11 cellular contexts compared by ENCODE assay signal in the genomic region with DNA sequence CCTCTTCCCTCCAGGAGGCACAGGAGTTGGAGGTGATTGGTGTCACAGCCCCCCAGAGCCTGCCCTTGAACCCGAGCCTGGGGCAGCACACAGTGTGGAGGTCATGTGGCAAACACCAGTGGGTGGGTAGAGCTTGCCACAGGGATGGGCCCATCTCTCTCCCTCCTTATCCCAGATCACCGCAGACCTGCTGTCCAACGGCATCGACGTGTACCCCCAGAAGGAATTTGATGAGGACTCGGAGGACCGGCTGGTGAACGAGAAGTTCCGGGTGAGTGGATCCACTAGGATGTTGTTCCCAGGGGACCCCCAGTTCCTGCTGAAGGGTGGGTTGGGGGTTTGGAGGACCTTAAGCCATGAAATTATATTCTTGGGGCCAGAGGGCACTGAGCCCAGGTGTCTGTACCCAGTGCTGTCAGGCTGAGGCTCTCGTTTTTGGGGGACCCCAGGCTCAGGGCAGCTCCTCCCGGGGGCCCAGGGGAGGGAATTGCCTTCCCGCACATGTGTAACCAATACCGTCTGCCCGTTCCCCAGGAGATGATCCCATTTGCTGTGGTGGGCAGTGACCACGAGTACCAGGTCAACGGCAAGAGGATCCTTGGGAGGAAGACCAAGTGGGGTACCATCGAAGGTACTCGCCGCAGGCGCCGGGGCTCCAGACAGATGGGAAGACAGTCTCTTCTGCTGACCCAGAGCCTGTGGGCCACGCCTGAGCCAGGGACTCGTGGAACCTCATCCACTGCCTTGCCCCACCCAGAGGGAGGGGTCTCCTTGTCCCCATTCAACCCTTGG.
A peak's percentile ranks its signal among the peaks of the same experiment; 100 is the strongest.
DNase-seq lines count a peak whose midpoint lies in the region; ATAC-seq and TF ChIP-seq lines count a peak whose summit lies in the region.
"Had no signal": no experiment of that assay in that cellular context is flagged by ENCODE, and none has a peak within 500 bp of the region (broad histone marks: within the 10 kb centered on the region; RNA-seq: fewer than 3 reads in every experiment).

No MANE protein-coding gene starts in this region.

- H3K9me3 ChIP-seq in naive thymus-derived CD4-positive, alpha-beta T cell (ENCODE audit: control insufficient read depth in 2 of 3, low read length in 3 of 3), result no peaks in the 10 kb centered on the region
- H3K9me3 ChIP-seq in SJCRH30 (replicated peaks), result no peaks in the 10 kb centered on the region
- H3K9me3 ChIP-seq: thoracic aorta had no signal

- no peak for DNase-seq in CD14-positive monocyte (ENCODE audit: low spot score)
- peak; percentile 12 for DNase-seq in GM06990 (ENCODE audit: extremely low read depth, insufficient read length)
- peak in 1 of 2 donors; percentile 52 for DNase-seq in activated naive CD4-positive, alpha-beta T cell treated with anti-CD3 and anti-CD28 coated beads, Interleukin-2, amount 50 U/mL, for 72 hours (ENCODE audit: low spot score in 2 of 2)
- DNase-seq in naive thymus-derived CD4-positive, alpha-beta T cell, result no peak
- no peak for DNase-seq in SJCRH30
- no peak for DNase-seq in foreskin keratinocyte
- DNase-seq: cortex of kidney, NCI-H187 treated with DMSO at 0.1 percent for 48 hours had no signal

- TF ChIP-seq CTCF in CD14-positive monocyte (IDR thresholded peaks at IDR 0.05), result no peak
- TF ChIP-seq CTCF in GM06990 (IDR thresholded peaks at IDR 0.05; ENCODE audit: insufficient read depth, low read length, poor library complexity, severe bottlenecking), result no peak
- TF ChIP-seq CTCF in foreskin keratinocyte (conservative IDR thresholded peaks at IDR 0.05), result no peak

- peaks cover 66% of the 10 kb centered on the region for H3K36me3 ChIP-seq in GM06990 (ENCODE audit: control insufficient read depth, insufficient read depth, low read length)
- H3K36me3 ChIP-seq in naive thymus-derived CD4-positive, alpha-beta T cell (ENCODE audit: control insufficient read depth in 2 of 3, insufficient read depth in 3 of 3, low read length in 3 of 3), result peaks cover 14 to 93% (median 43%) of the 10 kb centered on the region in 3 experiments
- H3K36me3 ChIP-seq in SJCRH30, result peaks cover 79% of the 10 kb centered on the region

- peaks cover 33% of the 10 kb centered on the region for H3K4me1 Mint-ChIP-seq in CD14-positive monocyte
- H3K4me1 Mint-ChIP-seq in naive thymus-derived CD4-positive, alpha-beta T cell, result peaks cover 5 to 31% (median 20%) of the 10 kb centered on the region in 7 donors

- no peak overlapping the region for H3K4me3 Mint-ChIP-seq in CD14-positive monocyte
- H3K4me3 Mint-ChIP-seq in naive thymus-derived CD4-positive, alpha-beta T cell, result peak overlapping the region in 1 of 10 donors; percentile 17

- no peaks in the 10 kb centered on the region for H3K27me3 Mint-ChIP-seq in CD14-positive monocyte (ENCODE audit: low read depth in 3 of 3)
- no peaks in the 10 kb centered on the region for H3K27me3 Mint-ChIP-seq in naive thymus-derived CD4-positive, alpha-beta T cell

- H3K4me3 ChIP-seq in GM06990 (replicated peaks; ENCODE audit: low read depth, low read length) (no peak overlapping the region), SJCRH30 (no peak overlapping the region)
- no peak overlapping the region for H3K4me3 ChIP-seq in naive thymus-derived CD4-positive, alpha-beta T cell (ENCODE audit: low read length)
- H3K4me3 ChIP-seq: thoracic aorta had no signal

- peaks cover 0 to 3% (median 0%) of the 10 kb centered on the region in 7 donors for H3K9me3 Mint-ChIP-seq in CD14-positive monocyte
- no peaks in the 10 kb centered on the region for H3K9me3 Mint-ChIP-seq in activated naive CD4-positive, alpha-beta T cell treated with anti-CD3 and anti-CD28 coated beads, Interleukin-2, amount 50 U/mL, for 72 hours
- H3K9me3 Mint-ChIP-seq in naive thymus-derived CD4-positive, alpha-beta T cell, result no peaks in the 10 kb centered on the region

- H3K36me3 Mint-ChIP-seq in CD14-positive monocyte, result peaks cover 57 to 97% of the 10 kb centered on the region in 2 donors
- peaks cover 0 to 11% of the 10 kb centered on the region in 2 donors for H3K36me3 Mint-ChIP-seq in activated naive CD4-positive, alpha-beta T cell treated with anti-CD3 and anti-CD28 coated beads, Interleukin-2, amount 50 U/mL, for 72 hours
- H3K36me3 Mint-ChIP-seq in naive thymus-derived CD4-positive, alpha-beta T cell, result peaks cover 4 to 17% (median 6%) of the 10 kb centered on the region in 5 donors

- H3K27ac ChIP-seq in naive thymus-derived CD4-positive, alpha-beta T cell (ENCODE audit: low read depth, low read length), result no peak overlapping the region
- H3K27ac ChIP-seq in SJCRH30 (no peak overlapping the region), foreskin keratinocyte (no peak overlapping the region)
- H3K27ac ChIP-seq: thoracic aorta had no signal

- no peak for ATAC-seq in activated naive CD4-positive, alpha-beta T cell treated with anti-CD3 and anti-CD28 coated beads, Interleukin-2, amount 50 U/mL, for 72 hours
- ATAC-seq in naive thymus-derived CD4-positive, alpha-beta T cell, result no peak
- ATAC-seq in SK-N-SH treated with all-trans-retinoic acid at 6 μM for 48 hours, result no peak
- no peak for ATAC-seq in foreskin keratinocyte
- ATAC-seq in GM18861 (IDR thresholded peaks at IDR 0.05; ENCODE audit: unreplicated experiment), result no peak

- POLR2A ChIA-PET in naive thymus-derived CD4-positive, alpha-beta T cell (lab: Charles Lee), result interaction anchor here (0.5 to 1.5 kb wide), 11 partner anchors 12 to 162 kb away, joined by 3 to 6 read pairs (median 3); no protein-coding TSS in a partner anchor

- H3K4me1 ChIP-seq in naive thymus-derived CD4-positive, alpha-beta T cell (ENCODE audit: control insufficient read depth in 2 of 2, insufficient read depth in 2 of 2, low read length in 2 of 2), result peaks cover 11 to 21% of the 10 kb centered on the region in 2 donors
- H3K4me1 ChIP-seq in SJCRH30 (no peaks in the 10 kb centered on the region), foreskin keratinocyte (no peaks in the 10 kb centered on the region)

- H3K27me3 ChIP-seq in GM06990 (replicated peaks; ENCODE audit: control insufficient read depth, insufficient read depth, low read length) (no peaks in the 10 kb centered on the region), SJCRH30 (no peaks in the 10 kb centered on the region), foreskin keratinocyte (no peaks in the 10 kb centered on the region)
- no peaks in the 10 kb centered on the region for H3K27me3 ChIP-seq in naive thymus-derived CD4-positive, alpha-beta T cell (ENCODE audit: control insufficient read depth in 2 of 2, insufficient read depth in 2 of 2, low read length in 2 of 2)

- CTCF ChIA-PET in naive thymus-derived CD4-positive, alpha-beta T cell (lab: Charles Lee), result interaction anchor here (0.9 to 1.3 kb wide), 4 partner anchors 32 to 92 kb away, joined by 3 to 5 read pairs (median 4); no protein-coding TSS in a partner anchor

- intact Hi-C loops in CD14-positive monocyte (cut with micrococcal nuclease), result loop anchor here in 1 of 2 donors (2.0 to 5.0 kb wide), 3 partner anchors 60 to 162 kb away; no protein-coding TSS in a partner anchor
- intact Hi-C loops in naive thymus-derived CD4-positive, alpha-beta T cell (cut with micrococcal nuclease), result no loop called here

- H3K27ac Mint-ChIP-seq in CD14-positive monocyte, result peak overlapping the region; percentile 37 to 87 (median 78)
- peak overlapping the region; percentile 59 to 87 for H3K27ac Mint-ChIP-seq in activated naive CD4-positive, alpha-beta T cell treated with anti-CD3 and anti-CD28 coated beads, Interleukin-2, amount 50 U/mL, for 72 hours
- H3K27ac Mint-ChIP-seq in naive thymus-derived CD4-positive, alpha-beta T cell, result peak overlapping the region in 8 of 9 donors; percentile 13 to 83 (median 66)

TF ChIP-seq in SK-N-SH treated with all-trans-retinoic acid at 6 μM for 48 hours, 23 proteins besides CTCF, POLR2A, EP300 and RAD21:
- TF ChIP-seq, protein P1, sequence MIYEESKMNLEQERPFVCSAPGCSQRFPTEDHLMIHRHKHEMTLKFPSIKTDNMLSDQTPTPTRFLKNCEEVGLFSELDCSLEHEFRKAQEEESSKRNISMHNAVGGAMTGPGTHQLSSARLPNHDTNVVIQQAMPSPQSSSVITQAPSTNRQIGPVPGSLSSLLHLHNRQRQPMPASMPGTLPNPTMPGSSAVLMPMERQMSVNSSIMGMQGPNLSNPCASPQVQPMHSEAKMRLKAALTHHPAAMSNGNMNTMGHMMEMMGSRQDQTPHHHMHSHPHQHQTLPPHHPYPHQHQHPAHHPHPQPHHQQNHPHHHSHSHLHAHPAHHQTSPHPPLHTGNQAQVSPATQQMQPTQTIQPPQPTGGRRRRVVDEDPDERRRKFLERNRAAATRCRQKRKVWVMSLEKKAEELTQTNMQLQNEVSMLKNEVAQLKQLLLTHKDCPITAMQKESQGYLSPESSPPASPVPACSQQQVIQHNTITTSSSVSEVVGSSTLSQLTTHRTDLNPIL (CRISPR knock-in tag; IDR thresholded peaks at IDR 0.05; ENCODE audit: low read depth), result no peak
- no peak for TF ChIP-seq BACH2 (CRISPR knock-in tag; IDR thresholded peaks at IDR 0.05; ENCODE audit: borderline replicate concordance)
- TF ChIP-seq ARNTL (CRISPR knock-in tag; IDR thresholded peaks at IDR 0.05; ENCODE audit: borderline replicate concordance, low read depth), result no peak
- no peak for TF ChIP-seq ZC3H10 (CRISPR knock-in tag; IDR thresholded peaks at IDR 0.05)
- TF ChIP-seq ESRRG (CRISPR knock-in tag; IDR thresholded peaks at IDR 0.05), result no peak
- TF ChIP-seq ZFP30 (CRISPR knock-in tag; IDR thresholded peaks at IDR 0.05), result no peak
